Comparison of ENCODE assay signal across 16 cellular contexts in the genomic region with DNA sequence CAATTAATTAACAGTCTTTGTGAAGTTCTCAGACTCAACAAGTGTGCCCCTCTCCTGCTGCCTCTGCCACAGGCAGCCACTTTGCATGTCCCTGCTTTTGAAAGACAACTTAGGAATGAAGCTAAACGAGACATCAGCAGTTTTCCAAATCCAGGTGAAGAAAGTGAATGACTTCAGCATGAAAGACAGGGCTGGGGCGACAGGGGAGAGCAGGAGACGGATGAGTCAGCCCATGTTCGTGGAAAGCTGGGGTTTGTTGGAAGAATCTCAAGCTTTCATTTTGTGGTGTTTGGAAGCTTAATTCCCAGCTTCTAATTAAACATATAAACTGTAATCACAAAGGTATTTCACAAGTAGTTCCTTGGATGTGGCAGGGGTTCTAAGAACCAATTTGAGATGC.
DNase-seq lines count a peak whose midpoint lies in the region; ATAC-seq and TF ChIP-seq lines count a peak whose summit lies in the region.
"Had no signal": no experiment of that assay in that cellular context is flagged by ENCODE, and none has a peak within 500 bp of the region (broad histone marks: within the 10 kb centered on the region; RNA-seq: fewer than 3 reads in every experiment).

No MANE protein-coding gene starts in this region.

- H3K4me3 Mint-ChIP-seq in activated T-helper 17 cell treated with anti-CD3 and anti-CD28 coated beads, Interleukin-2, amount 50 U/mL, for 72 hours: no peak overlapping the region
- H3K4me3 Mint-ChIP-seq: activated CD4-positive, alpha-beta T cell treated with anti-CD3 and anti-CD28 coated beads for 36 hours; activated T-cell treated with anti-CD3 and anti-CD28 coated beads, Interleukin-2, amount 50 U/mL, for 4 hours; memory B cell; stimulated activated naive CD8-positive, alpha-beta T cell treated with anti-CD3 and anti-CD28 coated beads, Interleukin-15, amount 100 ng/mL, for 72 hours had no signal

- intact Hi-C loops in Right ventricle myocardium superior (cut with DNase I): no loop called here

- ATAC-seq in activated T-helper 17 cell treated with anti-CD3 and anti-CD28 coated beads, Interleukin-2, amount 50 U/mL, for 72 hours (replicated peaks): no peak
- ATAC-seq in Right ventricle myocardium superior (ENCODE audit: poor library complexity) (no peak), GM21723 (IDR thresholded peaks at IDR 0.05; ENCODE audit: unreplicated experiment) (no peak)
- ATAC-seq: activated CD4-positive, alpha-beta T cell treated with anti-CD3 and anti-CD28 coated beads for 36 hours; activated T-cell treated with anti-CD3 and anti-CD28 coated beads, Interleukin-2, amount 50 U/mL, for 4 hours; stimulated activated naive CD8-positive, alpha-beta T cell treated with anti-CD3 and anti-CD28 coated beads, Interleukin-15, amount 100 ng/mL, for 72 hours had no signal

- H3K27ac Mint-ChIP-seq in activated T-helper 17 cell treated with anti-CD3 and anti-CD28 coated beads, Interleukin-2, amount 50 U/mL, for 72 hours: peak overlapping the region; percentile 12
- H3K27ac Mint-ChIP-seq: activated CD4-positive, alpha-beta T cell treated with anti-CD3 and anti-CD28 coated beads for 36 hours; memory B cell; stimulated activated naive CD8-positive, alpha-beta T cell treated with anti-CD3 and anti-CD28 coated beads, Interleukin-15, amount 100 ng/mL, for 72 hours had no signal

- H3K4me1 Mint-ChIP-seq in activated T-helper 17 cell treated with anti-CD3 and anti-CD28 coated beads, Interleukin-2, amount 50 U/mL, for 72 hours: peaks cover 40% of the 10 kb centered on the region

- TF ChIP-seq CTCF in fibroblast of villous mesenchyme (IDR thresholded peaks at IDR 0.05; ENCODE audit: insufficient read depth, low read depth, low read length) (no peak), retinal pigment epithelial cell (conservative IDR thresholded peaks at IDR 0.05; ENCODE audit: low read depth, low read length) (no peak)

- no peaks in the 10 kb centered on the region for H3K36me3 Mint-ChIP-seq in activated T-helper 17 cell treated with anti-CD3 and anti-CD28 coated beads, Interleukin-2, amount 50 U/mL, for 72 hours (ENCODE audit: low read depth)

- H3K27me3 Mint-ChIP-seq in activated T-helper 17 cell treated with anti-CD3 and anti-CD28 coated beads, Interleukin-2, amount 50 U/mL, for 72 hours: no peaks in the 10 kb centered on the region
- H3K27me3 Mint-ChIP-seq: activated CD4-positive, alpha-beta T cell treated with anti-CD3 and anti-CD28 coated beads for 36 hours; memory B cell; stimulated activated naive CD8-positive, alpha-beta T cell treated with anti-CD3 and anti-CD28 coated beads, Interleukin-15, amount 100 ng/mL, for 72 hours had no signal

- H3K9me3 Mint-ChIP-seq in activated T-helper 17 cell treated with anti-CD3 and anti-CD28 coated beads, Interleukin-2, amount 50 U/mL, for 72 hours: peaks cover 5% of the 10 kb centered on the region

- DNase-seq in EL (peak; percentile 46), fibroblast of villous mesenchyme (ENCODE audit: low read depth) (peak; percentile 43), retinal pigment epithelial cell (ENCODE audit: low read depth) (peak; percentile 90), D341Med (ENCODE audit: low spot score) (no peak), Right ventricle myocardium superior (no peak)
- no peak for DNase-seq in activated effector memory CD4-positive, alpha-beta T cell treated with anti-CD3 and anti-CD28 coated beads, Interleukin-2, amount 50 U/mL, for 16 hours
- DNase-seq: activated CD4-positive, alpha-beta T cell treated with anti-CD3 and anti-CD28 coated beads for 36 hours; activated T-cell treated with anti-CD3 and anti-CD28 coated beads, Interleukin-2, amount 50 U/mL, for 4 hours; effector memory CD4-positive, alpha-beta T cell; KG1; NCI-H187 treated with DMSO at 0.1 percent for 48 hours; posterior cingulate gyrus; stimulated activated naive CD8-positive, alpha-beta T cell treated with anti-CD3 and anti-CD28 coated beads, Interleukin-15, amount 100 ng/mL, for 72 hours had no signal

- H3K4me3 ChIP-seq in fibroblast of villous mesenchyme (ENCODE audit: low read depth, low read length) (no peak overlapping the region), retinal pigment epithelial cell (ENCODE audit: low read length) (no peak overlapping the region)

Comparison
In these comparisons a context has a peak if more than half of its experiments do, and no peak if none do; other contexts are left out.
1. DNase-seq: peak in EL (single experiment), fibroblast of villous mesenchyme (single experiment) and retinal pigment epithelial cell (single experiment); none in activated effector memory CD4-positive, alpha-beta T cell treated with anti-CD3 and anti-CD28 coated beads, Interleukin-2, amount 50 U/mL, for 16 hours (single experiment), D341Med (single experiment) and Right ventricle myocardium superior (single experiment).